ENCODE assay signal across 27 cellular contexts in genomic region chr7:5093948-5094347, GRCh38.
"Had no signal": no experiment of that assay in that cellular context is flagged by ENCODE, and none has a peak within 500 bp of the region (broad histone marks: within the 10 kb centered on the region; RNA-seq: fewer than 3 reads in every experiment).

No MANE protein-coding gene starts in this region.

- H3K27ac ChIP-seq: colonic mucosa, epithelial cell of prostate, esophagus squamous epithelium, gastrocnemius medialis, heart right ventricle, left lung, lower lobe of right lung had no signal

- H3K4me3 Mint-ChIP-seq: dendritic cell treated with granulocyte-macrophage colony-stimulating factor and Interleukin-4, amounts not matched to agents 40 ng/mL and 50 ng/mL, for 4 days; effector memory CD8-positive, alpha-beta T cell; endodermal cell; mesothelial cell of epicardium; naive B cell had no signal

- FAIRE-seq: endometrium, islet of Langerhans, keratinocyte had no signal

- H3K27me3 ChIP-seq: colonic mucosa, esophagus squamous epithelium, gastrocnemius medialis had no signal

- H3K4me1 ChIP-seq: colonic mucosa, gastrocnemius medialis, heart right ventricle, left lung, lower lobe of right lung had no signal

- H3K36me3 ChIP-seq: colonic mucosa, esophagus squamous epithelium, gastrocnemius medialis, heart right ventricle, left lung, lower lobe of right lung had no signal

- H3K4me1 Mint-ChIP-seq: endodermal cell, naive B cell had no signal

- DNase-seq: colonic mucosa; cortex of kidney; effector CD8-positive, alpha-beta T cell; effector memory CD8-positive, alpha-beta T cell; endodermal cell; erythroblast; esophagus squamous epithelium; foreskin fibroblast; foreskin melanocyte; gastrocnemius medialis; glutamatergic neuron; heart right ventricle; hippocampal formation; left cardiac atrium; left ventricle myocardium superior; lower lobe of right lung; mesenchymal stem cell; mucosa of descending colon; naive B cell had no signal

- H3K9me3 ChIP-seq: colonic mucosa had no signal

- H3K27ac Mint-ChIP-seq: dendritic cell treated with granulocyte-macrophage colony-stimulating factor and Interleukin-4, amounts not matched to agents 40 ng/mL and 50 ng/mL, for 4 days; effector memory CD8-positive, alpha-beta T cell; endodermal cell; mesothelial cell of epicardium; naive B cell had no signal

- ATAC-seq: effector memory CD8-positive, alpha-beta T cell; esophagus mucosa; gastrocnemius medialis; heart right ventricle; left cardiac atrium; left lung; left ventricle myocardium superior; lower lobe of right lung; mucosa of descending colon had no signal

- H3K4me3 ChIP-seq: colonic mucosa, esophagus squamous epithelium, gastrocnemius medialis, heart right ventricle, left lung, lower lobe of right lung, mucosa of descending colon had no signal

- H3K27me3 Mint-ChIP-seq: dendritic cell treated with granulocyte-macrophage colony-stimulating factor and Interleukin-4, amounts not matched to agents 40 ng/mL and 50 ng/mL, for 4 days had no signal
